ENCODE assay signal across 11 cellular contexts in the genomic region with DNA sequence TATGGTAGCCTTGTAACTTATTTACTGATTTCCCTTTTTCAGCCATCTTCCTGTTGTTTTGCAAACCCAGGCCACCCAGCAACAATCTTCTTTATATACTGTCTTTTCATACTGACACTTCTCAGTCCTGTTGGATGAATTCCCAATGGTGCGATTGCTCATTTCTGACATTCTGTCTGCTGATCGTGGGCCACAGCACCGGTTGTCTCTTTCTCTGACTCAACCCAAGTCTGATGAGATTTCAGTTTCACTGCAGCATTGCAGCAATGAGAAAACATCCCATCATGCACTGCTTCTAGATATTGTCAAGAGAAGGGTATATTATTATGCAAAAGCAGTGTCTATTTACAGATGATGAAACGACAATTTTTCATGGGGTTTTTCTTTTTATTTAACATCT.
A peak's percentile ranks its signal among the peaks of the same experiment; 100 is the strongest.
DNase-seq lines count a peak whose midpoint lies in the region; ATAC-seq, FAIRE-seq and TF ChIP-seq lines count a peak whose summit lies in the region.
"Had no signal": no experiment of that assay in that cellular context is flagged by ENCODE, and none has a peak within 500 bp of the region (broad histone marks: within the 10 kb centered on the region; RNA-seq: fewer than 3 reads in every experiment).

No MANE protein-coding gene starts in this region.

- no peaks in the 10 kb centered on the region for H3K27me3 Mint-ChIP-seq in activated CD8-positive, alpha-beta memory T cell treated with anti-CD3 and anti-CD28 coated beads, Interleukin-2, amount 10 ng/mL, durations not matched to agents 7 days and 5 days
- H3K27me3 Mint-ChIP-seq: dendritic cell treated with granulocyte-macrophage colony-stimulating factor and Interleukin-4, amounts not matched to agents 40 ng/mL and 50 ng/mL, for 4 days had no signal

- no peaks in the 10 kb centered on the region; a peak in 1 of 4 replicates for H3K79me1 ChIP-seq in IMR-90 (ENCODE audit: low read depth in 1 of 2, low read length in 2 of 2)

- H2AFZ ChIP-seq in IMR-90 (replicated peaks; ENCODE audit: low read length, poor library complexity) = peak overlapping the region; percentile 51
- no peak overlapping the region for H2AFZ ChIP-seq in HepG2 (ENCODE audit: low read length)

- H3K56ac ChIP-seq in IMR-90 (ENCODE audit: extremely low read depth, insufficient read depth, low read length) = no peak overlapping the region

- H3K4me1 ChIP-seq in IMR-90 (ENCODE audit: control insufficient read depth, insufficient read depth, low read length) (no peaks in the 10 kb centered on the region), HepG2 (ENCODE audit: insufficient read depth, low read length) (no peaks in the 10 kb centered on the region)
- H3K4me1 ChIP-seq: testis had no signal

- H3K9me1 ChIP-seq in IMR-90 (ENCODE audit: insufficient read depth, low read length) = no peaks in the 10 kb centered on the region

- H3K4me3 Mint-ChIP-seq in activated CD8-positive, alpha-beta memory T cell treated with anti-CD3 and anti-CD28 coated beads, Interleukin-2, amount 10 ng/mL, durations not matched to agents 7 days and 5 days = no peak overlapping the region
- H3K4me3 Mint-ChIP-seq: dendritic cell treated with granulocyte-macrophage colony-stimulating factor and Interleukin-4, amounts not matched to agents 40 ng/mL and 50 ng/mL, for 4 days had no signal

- H4K5ac ChIP-seq in IMR-90 (ENCODE audit: low read depth, low read length) = no peak overlapping the region

- ATAC-seq in GM18858 (IDR thresholded peaks at IDR 0.05; ENCODE audit: unreplicated experiment) (peak; percentile 52), IMR-90 (ENCODE audit: low read depth) (peak; percentile 61), HepG2 (no peak)
- ATAC-seq in activated CD8-positive, alpha-beta memory T cell treated with anti-CD3 and anti-CD28 coated beads, Interleukin-2, amount 10 ng/mL, durations not matched to agents 7 days and 5 days = no peak
- ATAC-seq: HCT116 had no signal

- H3K4me2 ChIP-seq in IMR-90 (ENCODE audit: low read depth, low read length) (peak overlapping the region; percentile 3; the same call in 1 of the 2 replicates), HepG2 (ENCODE audit: low read depth, low read length) (no peak overlapping the region)

- no peak overlapping the region for H2BK5ac ChIP-seq in IMR-90 (ENCODE audit: low read depth, low read length, poor library complexity, severe bottlenecking)

- no peak overlapping the region for H3K27ac ChIP-seq in IMR-90 (ENCODE audit: insufficient read depth, low read length)
- H3K27ac ChIP-seq in HepG2 (ENCODE audit: extremely low read length, insufficient read depth, low read length) = no peak overlapping the region
- H3K27ac ChIP-seq: testis had no signal

- CTCF ChIA-PET in IMR-90 (lab: Yijun Ruan, JAX) = no interaction called here
- CTCF ChIA-PET in activated CD8-positive, alpha-beta memory T cell treated with anti-CD3 and anti-CD28 coated beads, Interleukin-2, amount 10 ng/mL, durations not matched to agents 7 days and 5 days (lab: Charles Lee) = no interaction called here
- CTCF ChIA-PET in HepG2 (lab: Yijun Ruan, JAX; ENCODE audit: low intra/inter-chr PET ratio, low total read pairs) = no interaction called here

- H3K79me2 ChIP-seq in HepG2 (ENCODE audit: insufficient read depth, low read length) = no peaks in the 10 kb centered on the region

- TF ChIP-seq RAD21 in IMR-90 (IDR thresholded peaks at IDR 0.05; ENCODE audit: low read length) (no peak), HepG2 (CRISPR knock-in tag; IDR thresholded peaks at IDR 0.05) (no peak)

- no peak overlapping the region for H4K8ac ChIP-seq in IMR-90 (ENCODE audit: low read depth in 2 of 2, low read length in 2 of 2)

- no peaks in the 10 kb centered on the region for H3K9me3 Mint-ChIP-seq in activated CD8-positive, alpha-beta memory T cell treated with anti-CD3 and anti-CD28 coated beads, Interleukin-2, amount 10 ng/mL, durations not matched to agents 7 days and 5 days (ENCODE audit: low read depth)
- H3K9me3 Mint-ChIP-seq: dendritic cell treated with granulocyte-macrophage colony-stimulating factor and Interleukin-4, amounts not matched to agents 40 ng/mL and 50 ng/mL, for 4 days had no signal

- H3K4ac ChIP-seq in IMR-90 (ENCODE audit: low read depth, low read length) = no peak overlapping the region

- H2BK20ac ChIP-seq in IMR-90 (ENCODE audit: low read depth, low read length) = no peak overlapping the region

- no peak for TF ChIP-seq CTCF in IMR-90 (conservative IDR thresholded peaks at IDR 0.05; ENCODE audit: low read depth, low read length)
- no peak for TF ChIP-seq CTCF in HepG2 (CRISPR knock-in tag; IDR thresholded peaks at IDR 0.05)

- H2BK120ac ChIP-seq in IMR-90 (ENCODE audit: low read depth, low read length) = no peak overlapping the region

- no peak overlapping the region for H3K27ac Mint-ChIP-seq in activated CD8-positive, alpha-beta memory T cell treated with anti-CD3 and anti-CD28 coated beads, Interleukin-2, amount 10 ng/mL, durations not matched to agents 7 days and 5 days
- H3K27ac Mint-ChIP-seq: dendritic cell treated with granulocyte-macrophage colony-stimulating factor and Interleukin-4, amounts not matched to agents 40 ng/mL and 50 ng/mL, for 4 days had no signal

- no peak for TF ChIP-seq EP300 in HepG2 (IDR thresholded peaks at IDR 0.05; ENCODE audit: low read depth in 2 of 2, low read length in 2 of 2)
- no peak for TF ChIP-seq EP300 in HepG2 (CRISPR knock-in tag; IDR thresholded peaks at IDR 0.05; ENCODE audit: borderline replicate concordance)

- POLR2A ChIA-PET in IMR-90 (lab: Charles Lee; ENCODE audit: unreplicated experiment) (no interaction called here), HepG2 (lab: Yijun Ruan, JAX) (no interaction called here)

- no peaks in the 10 kb centered on the region for H3K27me3 ChIP-seq in IMR-90 (ENCODE audit: control insufficient read depth, insufficient read depth, low read length)
- H3K27me3 ChIP-seq in HepG2 (ENCODE audit: control insufficient read depth in 1 of 2, insufficient read depth in 2 of 2, low read length in 2 of 2) = peaks cover 0 to 11% of the 10 kb centered on the region in 2 experiments; a peak in 1 of 5 replicates
- H3K27me3 ChIP-seq: testis had no signal

- no peaks in the 10 kb centered on the region for H3K4me1 Mint-ChIP-seq in activated CD8-positive, alpha-beta memory T cell treated with anti-CD3 and anti-CD28 coated beads, Interleukin-2, amount 10 ng/mL, durations not matched to agents 7 days and 5 days

- peak; percentile 42 for DNase-seq in H54 (ENCODE audit: insufficient read length, low spot score)
- DNase-seq in IMR-90 = peak; percentile 80
- DNase-seq in inferior parietal cortex (ENCODE audit: extremely low spot score) = peak; percentile 29
- DNase-seq in activated CD8-positive, alpha-beta memory T cell treated with anti-CD3 and anti-CD28 coated beads, Interleukin-2, amount 10 ng/mL, durations not matched to agents 7 days and 5 days = no peak
- DNase-seq in SK-N-DZ (ENCODE audit: low spot score) = no peak
- no peak for DNase-seq in ureter (ENCODE audit: low spot score)
- DNase-seq in HepG2 (ENCODE audit: low spot score) = no peak
- DNase-seq: testis had no signal

- intact Hi-C loops in IMR-90 (cut with micrococcal nuclease) = no loop called here
- intact Hi-C loops in HepG2 (cut with micrococcal nuclease; ENCODE audit: unreplicated experiment) = no loop called here

- H3K36me3 ChIP-seq in IMR-90 (ENCODE audit: control insufficient read depth, insufficient read depth, low read length) = no peaks in the 10 kb centered on the region
- no peaks in the 10 kb centered on the region for H3K36me3 ChIP-seq in HepG2 (replicated peaks in 1 of 2; ENCODE audit: control insufficient read depth in 1 of 2, insufficient read depth in 2 of 2, low read length in 2 of 2)

- TF ChIP-seq POLR2A in H54 (IDR thresholded peaks at IDR 0.05; ENCODE audit: low read depth, low read length) (no peak), IMR-90 (IDR thresholded peaks at IDR 0.05; ENCODE audit: low read depth, low read length) (no peak), HepG2 (IDR thresholded peaks at IDR 0.05; ENCODE audit: insufficient read depth in 1 of 2, low read depth in 2 of 2, low read length in 2 of 2) (no peak)

- H2AK9ac ChIP-seq in IMR-90 (replicated peaks; ENCODE audit: low read depth, low read length, poor library complexity) = no peak overlapping the region

- dilution Hi-C loops in IMR-90 (cut with HindIII; ENCODE audit: low sequenced_read_pairs, unreplicated experiment) = no loop called here

- H4K20me1 ChIP-seq in IMR-90 (ENCODE audit: insufficient read depth, low read length) (no peaks in the 10 kb centered on the region), HepG2 (ENCODE audit: insufficient read depth, low read length) (no peaks in the 10 kb centered on the region)

- H3K23ac ChIP-seq in IMR-90 (ENCODE audit: low read depth, low read length) = no peak overlapping the region

- no peak overlapping the region for H2BK15ac ChIP-seq in IMR-90 (ENCODE audit: low read depth, low read length)

- H3K9me3 ChIP-seq in IMR-90 (ENCODE audit: control insufficient read depth, insufficient read depth, low read length) = no peaks in the 10 kb centered on the region
- no peaks in the 10 kb centered on the region for H3K9me3 ChIP-seq in HepG2 (ENCODE audit: low read length)
- H3K9me3 ChIP-seq: testis had no signal

- H4K91ac ChIP-seq in IMR-90 (ENCODE audit: insufficient read depth, low read depth, low read length) = no peak overlapping the region

- H3K14ac ChIP-seq in IMR-90 (replicated peaks; ENCODE audit: low read depth, low read length) = no peak overlapping the region

- no peaks in the 10 kb centered on the region for H3K36me3 Mint-ChIP-seq in activated CD8-positive, alpha-beta memory T cell treated with anti-CD3 and anti-CD28 coated beads, Interleukin-2, amount 10 ng/mL, durations not matched to agents 7 days and 5 days

- BruUV-seq in IMR-90 (replicated peaks; lab: Mats Ljungman, UMichigan) = no TSS peak
- BruUV-seq in HepG2 (replicated peaks; lab: Mats Ljungman, UMichigan) = no TSS peak

- no peak overlapping the region for H3K18ac ChIP-seq in IMR-90 (ENCODE audit: low read depth, low read length)

- WGBS in IMR-90 (ENCODE audit: extremely low coverage in 2 of 2, insufficient read length in 1 of 2), 2 experiments = no CpG with 5 or more reads among the region's 4 CpGs
- WGBS in HepG2 (ENCODE audit: low lambda C conversion rate) = 4% methylated on average over 4 of the region's 4 CpGs

- in situ Hi-C loops in IMR-90 (cut with MboI; ENCODE audit: low sequenced_read_pairs) (no loop called here), HepG2 (cut with HindIII; ENCODE audit: extremely low pct_ligation_motif_present, low pct_unique_long_range_greater_than_20kb) (no loop called here)

- H3K4me3 ChIP-seq in IMR-90 (ENCODE audit: insufficient read depth, low read depth, low read length) = no peak overlapping the region
- no peak overlapping the region for H3K4me3 ChIP-seq in HepG2 (replicated peaks in 1 of 3; ENCODE audit: insufficient read depth in 1 of 3, low read depth in 2 of 3, low read length in 3 of 3)
- H3K4me3 ChIP-seq: testis had no signal

- H2AK5ac ChIP-seq in IMR-90 (ENCODE audit: low read depth, low read length) = no peak overlapping the region

- no peak for FAIRE-seq in H54 (lab: Jason Lieb, UNC)
- FAIRE-seq in HepG2 (lab: Jason Lieb, UNC) = no peak

- H3K9ac ChIP-seq in IMR-90 (ENCODE audit: low read depth, low read length) (no peak overlapping the region), HepG2 (ENCODE audit: insufficient read depth, low read depth, low read length) (no peak overlapping the region)

Comparison
In these comparisons a context has a peak if more than half of its experiments do, and no peak if none do; other contexts are left out.
1. ATAC-seq: peak in GM18858 (single experiment) and IMR-90 (single experiment); none in activated CD8-positive, alpha-beta memory T cell treated with anti-CD3 and anti-CD28 coated beads, Interleukin-2, amount 10 ng/mL, durations not matched to agents 7 days and 5 days (single experiment) and HepG2 (single experiment).
2. DNase-seq: peak in H54 (single experiment), IMR-90 (single experiment) and inferior parietal cortex (single experiment); none in activated CD8-positive, alpha-beta memory T cell treated with anti-CD3 and anti-CD28 coated beads, Interleukin-2, amount 10 ng/mL, durations not matched to agents 7 days and 5 days (single experiment), SK-N-DZ (single experiment), ureter (single experiment) and HepG2 (single experiment).